21 cellular contexts compared by ENCODE assay signal in the genomic region with DNA sequence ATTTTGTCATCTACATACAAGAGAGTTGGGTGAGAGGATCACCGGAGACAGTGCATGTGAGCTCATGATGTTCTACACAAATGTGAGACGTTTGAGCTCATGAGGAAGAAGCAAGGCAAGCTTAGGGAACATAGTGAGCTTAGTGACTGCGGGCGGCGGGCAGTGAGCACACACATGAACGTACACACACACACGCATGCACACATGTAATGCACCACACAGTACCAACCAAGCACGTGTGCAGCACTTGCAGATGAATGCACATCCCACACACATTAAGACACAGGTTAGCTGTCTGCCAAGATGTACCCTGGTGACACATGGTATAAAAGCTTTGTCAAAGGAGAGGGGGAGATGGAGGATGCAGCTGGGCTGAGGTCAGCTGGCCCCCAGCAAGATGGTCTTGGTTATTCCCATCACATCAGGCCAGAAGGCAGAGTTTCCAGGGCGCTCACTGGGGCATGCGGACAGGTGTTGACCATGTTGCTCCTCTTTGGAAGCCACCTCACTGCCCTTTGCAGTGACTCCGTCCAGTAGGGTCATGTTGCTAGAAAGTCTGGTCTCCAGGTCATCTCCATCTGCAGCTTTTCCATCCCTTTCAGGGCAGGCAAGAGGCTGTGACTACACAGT. TPM values are rescaled to one million over a fixed set of nuclear protein-coding genes. Genes with fewer than 3 reads are reported as not detected.
DNase-seq lines count a peak whose midpoint lies in the region; ATAC-seq, FAIRE-seq and TF ChIP-seq lines count a peak whose summit lies in the region.
"Had no signal": no experiment of that assay in that cellular context is flagged by ENCODE, and none has a peak within 500 bp of the region (broad histone marks: within the 10 kb centered on the region; RNA-seq: fewer than 3 reads in every experiment).

No MANE protein-coding gene starts in this region.

- 90% methylated on average over 11 of the region's 11 CpGs for WGBS in right cardiac atrium

- H3K27me3 ChIP-seq in right atrium auricular region, result no peaks in the 10 kb centered on the region
- no peaks in the 10 kb centered on the region for H3K27me3 ChIP-seq in right cardiac atrium (ENCODE audit: control insufficient read depth, insufficient read depth)
- H3K27me3 ChIP-seq in bronchial epithelial cell (ENCODE audit: control insufficient read depth, insufficient read depth, low read length), result no peaks in the 10 kb centered on the region
- H3K27me3 ChIP-seq in osteoblast (ENCODE audit: insufficient read depth, low read length), result peaks cover 68% of the 10 kb centered on the region

- H3K36me3 ChIP-seq in right atrium auricular region, result no peaks in the 10 kb centered on the region
- H3K36me3 ChIP-seq in bronchial epithelial cell (ENCODE audit: control insufficient read depth, insufficient read depth, low read length), result no peaks in the 10 kb centered on the region
- no peaks in the 10 kb centered on the region for H3K36me3 ChIP-seq in osteoblast (ENCODE audit: insufficient read depth, low read length)

- TF ChIP-seq CTCF in right atrium auricular region (IDR thresholded peaks at IDR 0.05) (no peak), bronchial epithelial cell (IDR thresholded peaks at IDR 0.05; ENCODE audit: insufficient read depth, low read length, severe bottlenecking) (no peak), osteoblast (IDR thresholded peaks at IDR 0.05; ENCODE audit: extremely low read depth, low read depth, low read length) (no peak)

- intact Hi-C loops in right cardiac atrium (cut with DNase I), result no loop called here

- H2AFZ ChIP-seq in osteoblast (ENCODE audit: low read length), result no peak overlapping the region

- peak; percentile 81 for FAIRE-seq in bronchial epithelial cell (lab: Jason Lieb, UNC)
- FAIRE-seq: GM18507, islet of Langerhans had no signal

- ATAC-seq in right cardiac atrium (no peak), GM21619 (IDR thresholded peaks at IDR 0.05; ENCODE audit: unreplicated experiment) (no peak)
- ATAC-seq: CD8-positive, alpha-beta T cell; HCT116 had no signal

- H3K9me3 ChIP-seq in right atrium auricular region (no peaks in the 10 kb centered on the region), right cardiac atrium (ENCODE audit: control insufficient read depth, low read length) (no peaks in the 10 kb centered on the region), osteoblast (ENCODE audit: low read depth, low read length) (no peaks in the 10 kb centered on the region)

- no peaks in the 10 kb centered on the region for H4K20me1 ChIP-seq in osteoblast (ENCODE audit: insufficient read depth, low read length)

- peak; percentile 44 for DNase-seq in right atrium auricular region (ENCODE audit: low spot score)
- no peak for DNase-seq in right cardiac atrium
- no peak for DNase-seq in bronchial epithelial cell (ENCODE audit: low read depth)
- peak; percentile 36 for DNase-seq in osteoblast (ENCODE audit: insufficient read length, low spot score, missing footprints)
- no peak for DNase-seq in activated CD4-positive, alpha-beta T cell treated with anti-CD3 and anti-CD28 coated beads, Interleukin-2, amount 50 U/mL, for 4 hours
- no peak for DNase-seq in germinal center (ENCODE audit: low spot score)
- DNase-seq: activated CD4-positive, alpha-beta T cell treated with anti-CD3 and anti-CD28 coated beads, Interleukin-2, amount 50 U/mL, for 48 hours; effector CD4-positive, alpha-beta T cell; erythroblast; foreskin melanocyte; KBM-7; NCI-H1436 treated with DMSO at 0.1 percent for 48 hours; NCI-H510A had no signal

- no peak overlapping the region for H3K4me2 ChIP-seq in osteoblast (ENCODE audit: insufficient read depth, low read length)

- H3K79me2 ChIP-seq in osteoblast (ENCODE audit: insufficient read depth, low read length), result no peaks in the 10 kb centered on the region

- peaks cover 0 to 43% of the 10 kb centered on the region in 2 donors for H3K4me1 ChIP-seq in right atrium auricular region
- peaks cover 8% of the 10 kb centered on the region for H3K4me1 ChIP-seq in right cardiac atrium (ENCODE audit: control insufficient read depth, insufficient read depth, low read length)
- H3K4me1 ChIP-seq in osteoblast (ENCODE audit: insufficient read depth, low read length), result peaks cover 5% of the 10 kb centered on the region

- H3K27ac ChIP-seq in right atrium auricular region, result no peak overlapping the region
- no peak overlapping the region for H3K27ac ChIP-seq in right cardiac atrium (ENCODE audit: low read length)
- no peak overlapping the region for H3K27ac ChIP-seq in osteoblast (ENCODE audit: low read depth, low read length)
- H3K27ac ChIP-seq: SK-N-MC had no signal

- H3K4me3 ChIP-seq in right atrium auricular region, result no peak overlapping the region
- no peak overlapping the region for H3K4me3 ChIP-seq in right cardiac atrium (ENCODE audit: low read length)
- H3K4me3 ChIP-seq in bronchial epithelial cell (ENCODE audit: low read depth, low read length), result no peak overlapping the region
- H3K4me3 ChIP-seq in osteoblast (ENCODE audit: insufficient read depth, low read length), result no peak overlapping the region
- H3K4me3 ChIP-seq: lung, SK-N-MC had no signal

RNA-seq across cellular contexts. Expression of gene CACNA2D4, which starts 8.7 kb away (rescaled TPM):
- 1 to 10 TPM; 1.6 to 4.1 TPM for total RNA-seq in right atrium auricular region
- total RNA-seq in right cardiac atrium, result 1 to 10 TPM; 1.0 to 3.0 (median 1.9) TPM
- 1.2 TPM for polyA plus RNA-seq in right cardiac atrium
- 0.13 TPM in 1 of 2 replicates, not detected in the other for total RNA-seq in bronchial epithelial cell
- total RNA-seq in osteoblast, result 0.72 and 0.88 TPM in 2 replicates
- total RNA-seq: G401 had no signal

Comparison
In these comparisons a context has a peak if more than half of its experiments do, and no peak if none do; other contexts are left out.
1. DNase-seq: peak in right atrium auricular region (single experiment) and osteoblast (single experiment); none in right cardiac atrium (0 of 3), bronchial epithelial cell (single experiment), activated CD4-positive, alpha-beta T cell treated with anti-CD3 and anti-CD28 coated beads, Interleukin-2, amount 50 U/mL, for 4 hours (0 of 2) and germinal center (single experiment).